Comparison of ENCODE assay signal across 8 cellular contexts in genomic region chr5:134113908-134114875, GRCh38. TPM values are rescaled to one million over a fixed set of nuclear protein-coding genes. Genes with fewer than 3 reads are reported as not detected.
DNase-seq lines count a peak whose midpoint lies in the region; ATAC-seq and TF ChIP-seq lines count a peak whose summit lies in the region.

Gene TCF7, plus strand, starts transcription at chr5:134114681. Its CDS starts 226 bp downstream, at chr5:134114907.

- H3K27me3 Mint-ChIP-seq in activated CD4-positive, alpha-beta T cell treated with anti-CD3 and anti-CD28 coated beads, Interleukin-2, amount 10 ng/mL, durations not matched to agents 24 days and 14 days: peaks cover 12% of the 10 kb centered on the region

- ATAC-seq in GM18870 (IDR thresholded peaks at IDR 0.05; ENCODE audit: unreplicated experiment) (peak; percentile 52), HG03060 (IDR thresholded peaks at IDR 0.05; ENCODE audit: low read depth, unreplicated experiment) (peak; percentile 43), left lung (peak; percentile 97)

- H3K9me3 ChIP-seq in left lung: no peaks in the 10 kb centered on the region

- no peaks in the 10 kb centered on the region for H3K36me3 ChIP-seq in left lung

- peak; percentile 98 for DNase-seq in AG08396 (ENCODE audit: low spot score)
- peak; percentile 29 for DNase-seq in NCI-H345 treated with DMSO at 0.1 percent for 48 hours (lab: John Stamatoyannopoulos, UW; ENCODE audit: unreplicated experiment)
- DNase-seq in activated CD4-positive, alpha-beta T cell treated with anti-CD3 and anti-CD28 coated beads, Interleukin-2, amount 10 ng/mL, durations not matched to agents 24 days and 14 days: peak; percentile 92
- DNase-seq in dermis blood vessel endothelial cell: peak; percentile 71
- DNase-seq in left lung: peak; percentile 76 to 94
- DNase-seq in stimulated activated CD4-positive, alpha-beta T cell treated with anti-CD3 and anti-CD28 coated beads, Interleukin-2, amount 100 ng/mL, for 4 hours (ENCODE audit: low read depth): peak; percentile 64

- peaks cover 14 to 55% of the 10 kb centered on the region in 2 donors for H3K27me3 ChIP-seq in left lung

- no peaks in the 10 kb centered on the region for H3K9me3 Mint-ChIP-seq in activated CD4-positive, alpha-beta T cell treated with anti-CD3 and anti-CD28 coated beads, Interleukin-2, amount 10 ng/mL, durations not matched to agents 24 days and 14 days

- H3K36me3 Mint-ChIP-seq in activated CD4-positive, alpha-beta T cell treated with anti-CD3 and anti-CD28 coated beads, Interleukin-2, amount 10 ng/mL, durations not matched to agents 24 days and 14 days (ENCODE audit: low read depth): peaks cover 36% of the 10 kb centered on the region

- intact Hi-C loops in activated CD4-positive, alpha-beta T cell treated with anti-CD3 and anti-CD28 coated beads, Interleukin-2, amount 10 ng/mL, durations not matched to agents 24 days and 14 days (cut with micrococcal nuclease): loop anchor here (1.0 kb wide), 1 partner anchor 24 kb away; no protein-coding TSS in a partner anchor
- intact Hi-C loops in left lung (cut with DNase I): no loop called here

- peaks cover 63% of the 10 kb centered on the region for H3K4me1 Mint-ChIP-seq in activated CD4-positive, alpha-beta T cell treated with anti-CD3 and anti-CD28 coated beads, Interleukin-2, amount 10 ng/mL, durations not matched to agents 24 days and 14 days

- peak within 1 kb of the TSS in 1 of 2 donors; percentile 33 for H3K27ac ChIP-seq in left lung

- TF ChIP-seq CTCF in left lung (IDR thresholded peaks at IDR 0.05): no peak

- peaks cover 8 to 23% of the 10 kb centered on the region in 2 donors for H3K4me1 ChIP-seq in left lung

- peak within 1 kb of the TSS; percentile 50 to 68 for H3K4me3 ChIP-seq in left lung

- H3K27ac Mint-ChIP-seq in activated CD4-positive, alpha-beta T cell treated with anti-CD3 and anti-CD28 coated beads, Interleukin-2, amount 10 ng/mL, durations not matched to agents 24 days and 14 days: peak within 1 kb of the TSS; percentile 89

- peak within 1 kb of the TSS; percentile 87 for H3K4me3 Mint-ChIP-seq in activated CD4-positive, alpha-beta T cell treated with anti-CD3 and anti-CD28 coated beads, Interleukin-2, amount 10 ng/mL, durations not matched to agents 24 days and 14 days

RNA-seq across cellular contexts. Expression of gene TCF7, which starts in this region (rescaled TPM):
- 112 and 113 TPM in 2 replicates for total RNA-seq in activated CD4-positive, alpha-beta T cell treated with anti-CD3 and anti-CD28 coated beads, Interleukin-2, amount 10 ng/mL, durations not matched to agents 24 days and 14 days
- total RNA-seq in dermis blood vessel endothelial cell (0.19 and 0.34 TPM in 2 replicates), left lung (1 to 10 TPM; 4.8 to 5.1 TPM)

Comparison
In these comparisons a context has a peak if more than half of its experiments do, and no peak if none do; other contexts are left out.
1. RNA of gene TCF7 (total RNA-seq): 112 to 113 TPM in activated CD4-positive, alpha-beta T cell treated with anti-CD3 and anti-CD28 coated beads, Interleukin-2, amount 10 ng/mL, durations not matched to agents 24 days and 14 days; 4.8 to 5.1 TPM in left lung and 0.19 to 0.34 TPM in dermis blood vessel endothelial cell; every median in the first group is over 10 times any median in the second.
2. Peak in DNase-seq in dermis blood vessel endothelial cell; RNA of the gene not detected or under 1 TPM.
3. DNase-seq: peak in every context shown above with its lines; median percentile 98 in AG08396; 92 in activated CD4-positive, alpha-beta T cell treated with anti-CD3 and anti-CD28 coated beads, Interleukin-2, amount 10 ng/mL, durations not matched to agents 24 days and 14 days; 85 in left lung; 71 in dermis blood vessel endothelial cell; 64 in stimulated activated CD4-positive, alpha-beta T cell treated with anti-CD3 and anti-CD28 coated beads, Interleukin-2, amount 100 ng/mL, for 4 hours; 29 in NCI-H345 treated with DMSO at 0.1 percent for 48 hours.
4. ATAC-seq: peak in every context shown above with its lines; median percentile 97 in left lung; 52 in GM18870; 43 in HG03060.